In the genomic region with DNA sequence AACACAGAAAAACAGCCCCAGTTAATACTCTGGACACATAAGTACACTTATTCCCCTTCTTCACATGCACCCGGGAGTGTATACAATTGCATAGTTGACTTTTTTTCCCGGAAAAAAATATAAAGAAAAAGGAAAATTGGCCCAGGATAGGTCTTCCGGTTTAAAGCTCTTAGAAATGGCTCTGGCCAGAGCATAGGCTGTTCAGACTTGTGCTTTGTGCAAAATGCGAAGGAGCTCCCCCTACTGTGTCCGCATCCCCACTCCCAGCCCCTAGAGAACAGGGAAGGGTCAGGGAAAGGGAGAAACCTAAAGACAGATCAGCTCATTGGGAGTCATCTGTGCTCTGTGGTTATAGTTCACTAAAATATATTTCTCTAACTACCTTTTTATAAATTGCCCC, we compare ENCODE assay signal across 9 cellular contexts. TPM values are rescaled to one million over a fixed set of nuclear protein-coding genes. Genes with fewer than 3 reads are reported as not detected.
DNase-seq lines count a peak whose midpoint lies in the region; ATAC-seq and TF ChIP-seq lines count a peak whose summit lies in the region.
"Had no signal": no experiment of that assay in that cellular context is flagged by ENCODE, and none has a peak within 500 bp of the region (broad histone marks: within the 10 kb centered on the region; RNA-seq: fewer than 3 reads in every experiment).

No MANE protein-coding gene starts in this region.

- in situ Hi-C loops in HAP-1 (cut with MboI; ENCODE audit: low sequenced_read_pairs) = no loop called here

- no peaks in the 10 kb centered on the region for H3K79me2 ChIP-seq in smooth muscle cell (ENCODE audit: low read depth)

- H3K4me2 ChIP-seq in smooth muscle cell = no peak overlapping the region

- H2AFZ ChIP-seq in smooth muscle cell (ENCODE audit: low read depth) = no peak overlapping the region

- peaks cover 13% of the 10 kb centered on the region for H3K36me3 ChIP-seq in HAP-1 (replicated peaks)
- peaks cover 21% of the 10 kb centered on the region for H3K36me3 ChIP-seq in cardiac muscle cell
- no peaks in the 10 kb centered on the region for H3K36me3 ChIP-seq in smooth muscle cell (ENCODE audit: low read depth)

- 61% methylated on average over 5 of the region's 5 CpGs for WGBS in smooth muscle cell (ENCODE audit: low lambda C conversion rate)

- H4K20me1 ChIP-seq in smooth muscle cell (ENCODE audit: low read depth) = no peaks in the 10 kb centered on the region

- peak; percentile 56 for TF ChIP-seq CTCF in cardiac muscle cell (IDR thresholded peaks at IDR 0.05; ENCODE audit: low read depth, low read length)
- TF ChIP-seq CTCF in smooth muscle cell (IDR thresholded peaks at IDR 0.05; ENCODE audit: borderline replicate concordance, insufficient read depth, poor library complexity, severe bottlenecking) = no peak

- peak; percentile 22 to 56 for DNase-seq in HAP-1 (ENCODE audit: low spot score in 2 of 2)
- peak; percentile 62 to 72 for DNase-seq in cardiac muscle cell (ENCODE audit: low read depth in 1 of 2, low spot score in 1 of 2)
- no peak for DNase-seq in smooth muscle cell (lab: John Stamatoyannopoulos, UW; ENCODE audit: unreplicated experiment)
- DNase-seq in RPMI8226 = no peak
- no peak for DNase-seq in NOMO-1 treated with DMSO at 0.1 percent for 48 hours (lab: John Stamatoyannopoulos, UW; ENCODE audit: unreplicated experiment)

- no peaks in the 10 kb centered on the region for H3K9me3 ChIP-seq in HAP-1
- H3K9me3 ChIP-seq in cardiac muscle cell (ENCODE audit: low read depth) = no peaks in the 10 kb centered on the region
- no peaks in the 10 kb centered on the region for H3K9me3 ChIP-seq in smooth muscle cell (replicated peaks; ENCODE audit: low read depth)
- H3K9me3 ChIP-seq: SJSA1 had no signal

- H3F3A ChIP-seq in smooth muscle cell (ENCODE audit: low read depth) = peaks cover 30% of the 10 kb centered on the region

- H3K4me1 ChIP-seq in HAP-1 (peaks cover 14% of the 10 kb centered on the region), cardiac muscle cell (ENCODE audit: low read depth) (peaks cover 15% of the 10 kb centered on the region), smooth muscle cell (ENCODE audit: low read depth) (peaks cover 8% of the 10 kb centered on the region)

- H3K27ac ChIP-seq in cardiac muscle cell (peak overlapping the region; percentile 65), smooth muscle cell (ENCODE audit: low read depth) (peak overlapping the region; percentile 16)
- H3K27ac ChIP-seq: SJSA1 had no signal

- H3K9ac ChIP-seq in smooth muscle cell (ENCODE audit: low read depth) = no peak overlapping the region

- H3K27me3 ChIP-seq in HAP-1 (ENCODE audit: low read depth) (no peaks in the 10 kb centered on the region), cardiac muscle cell (no peaks in the 10 kb centered on the region), smooth muscle cell (ENCODE audit: low read depth) (no peaks in the 10 kb centered on the region)
- H3K27me3 ChIP-seq: SJSA1 had no signal

- ATAC-seq in SK-N-SH treated with all-trans-retinoic acid at 6 μM for 48 hours = peak; percentile 48
- no peak for ATAC-seq in HG03095 (IDR thresholded peaks at IDR 0.05; ENCODE audit: unreplicated experiment)
- ATAC-seq in GM19328 (IDR thresholded peaks at IDR 0.05; ENCODE audit: unreplicated experiment) = no peak

- H3K4me3 ChIP-seq in HAP-1 (no peak overlapping the region), cardiac muscle cell (no peak overlapping the region), smooth muscle cell (no peak overlapping the region)
- H3K4me3 ChIP-seq: SJSA1 had no signal

TF ChIP-seq in SK-N-SH treated with all-trans-retinoic acid at 6 μM for 48 hours, 23 proteins besides CTCF, POLR2A, EP300 and RAD21 (continues in another document):
- TF ChIP-seq TCF4 (CRISPR knock-in tag; IDR thresholded peaks at IDR 0.05; ENCODE audit: borderline replicate concordance) = no peak
- TF ChIP-seq, protein P1, sequence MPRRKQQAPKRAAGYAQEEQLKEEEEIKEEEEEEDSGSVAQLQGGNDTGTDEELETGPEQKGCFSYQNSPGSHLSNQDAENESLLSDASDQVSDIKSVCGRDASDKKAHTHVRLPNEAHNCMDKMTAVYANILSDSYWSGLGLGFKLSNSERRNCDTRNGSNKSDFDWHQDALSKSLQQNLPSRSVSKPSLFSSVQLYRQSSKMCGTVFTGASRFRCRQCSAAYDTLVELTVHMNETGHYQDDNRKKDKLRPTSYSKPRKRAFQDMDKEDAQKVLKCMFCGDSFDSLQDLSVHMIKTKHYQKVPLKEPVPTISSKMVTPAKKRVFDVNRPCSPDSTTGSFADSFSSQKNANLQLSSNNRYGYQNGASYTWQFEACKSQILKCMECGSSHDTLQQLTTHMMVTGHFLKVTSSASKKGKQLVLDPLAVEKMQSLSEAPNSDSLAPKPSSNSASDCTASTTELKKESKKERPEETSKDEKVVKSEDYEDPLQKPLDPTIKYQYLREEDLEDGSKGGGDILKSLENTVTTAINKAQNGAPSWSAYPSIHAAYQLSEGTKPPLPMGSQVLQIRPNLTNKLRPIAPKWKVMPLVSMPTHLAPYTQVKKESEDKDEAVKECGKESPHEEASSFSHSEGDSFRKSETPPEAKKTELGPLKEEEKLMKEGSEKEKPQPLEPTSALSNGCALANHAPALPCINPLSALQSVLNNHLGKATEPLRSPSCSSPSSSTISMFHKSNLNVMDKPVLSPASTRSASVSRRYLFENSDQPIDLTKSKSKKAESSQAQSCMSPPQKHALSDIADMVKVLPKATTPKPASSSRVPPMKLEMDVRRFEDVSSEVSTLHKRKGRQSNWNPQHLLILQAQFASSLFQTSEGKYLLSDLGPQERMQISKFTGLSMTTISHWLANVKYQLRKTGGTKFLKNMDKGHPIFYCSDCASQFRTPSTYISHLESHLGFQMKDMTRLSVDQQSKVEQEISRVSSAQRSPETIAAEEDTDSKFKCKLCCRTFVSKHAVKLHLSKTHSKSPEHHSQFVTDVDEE (CRISPR knock-in tag; IDR thresholded peaks at IDR 0.05) = no peak
- TF ChIP-seq ZFP3 (CRISPR knock-in tag; IDR thresholded peaks at IDR 0.05) = no peak
- TF ChIP-seq ZFP30 (CRISPR knock-in tag; IDR thresholded peaks at IDR 0.05) = no peak
- no peak for TF ChIP-seq ZNF70 (CRISPR knock-in tag; IDR thresholded peaks at IDR 0.05)
- no peak for TF ChIP-seq BACH2 (CRISPR knock-in tag; IDR thresholded peaks at IDR 0.05; ENCODE audit: borderline replicate concordance)
- no peak for TF ChIP-seq OSR1 (CRISPR knock-in tag; IDR thresholded peaks at IDR 0.05)
- TF ChIP-seq ARNTL (CRISPR knock-in tag; IDR thresholded peaks at IDR 0.05; ENCODE audit: borderline replicate concordance, low read depth) = no peak
- no peak for TF ChIP-seq SNAI2 (CRISPR knock-in tag; IDR thresholded peaks at IDR 0.05)
- TF ChIP-seq ZNF8 (CRISPR knock-in tag; IDR thresholded peaks at IDR 0.05) = no peak
- TF ChIP-seq, protein P2, sequence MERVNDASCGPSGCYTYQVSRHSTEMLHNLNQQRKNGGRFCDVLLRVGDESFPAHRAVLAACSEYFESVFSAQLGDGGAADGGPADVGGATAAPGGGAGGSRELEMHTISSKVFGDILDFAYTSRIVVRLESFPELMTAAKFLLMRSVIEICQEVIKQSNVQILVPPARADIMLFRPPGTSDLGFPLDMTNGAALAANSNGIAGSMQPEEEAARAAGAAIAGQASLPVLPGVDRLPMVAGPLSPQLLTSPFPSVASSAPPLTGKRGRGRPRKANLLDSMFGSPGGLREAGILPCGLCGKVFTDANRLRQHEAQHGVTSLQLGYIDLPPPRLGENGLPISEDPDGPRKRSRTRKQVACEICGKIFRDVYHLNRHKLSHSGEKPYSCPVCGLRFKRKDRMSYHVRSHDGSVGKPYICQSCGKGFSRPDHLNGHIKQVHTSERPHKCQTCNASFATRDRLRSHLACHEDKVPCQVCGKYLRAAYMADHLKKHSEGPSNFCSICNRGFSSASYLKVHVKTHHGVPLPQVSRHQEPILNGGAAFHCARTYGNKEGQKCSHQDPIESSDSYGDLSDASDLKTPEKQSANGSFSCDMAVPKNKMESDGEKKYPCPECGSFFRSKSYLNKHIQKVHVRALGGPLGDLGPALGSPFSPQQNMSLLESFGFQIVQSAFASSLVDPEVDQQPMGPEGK (CRISPR knock-in tag; IDR thresholded peaks at IDR 0.05; ENCODE audit: borderline replicate concordance) = no peak
- TF ChIP-seq, protein P3, sequence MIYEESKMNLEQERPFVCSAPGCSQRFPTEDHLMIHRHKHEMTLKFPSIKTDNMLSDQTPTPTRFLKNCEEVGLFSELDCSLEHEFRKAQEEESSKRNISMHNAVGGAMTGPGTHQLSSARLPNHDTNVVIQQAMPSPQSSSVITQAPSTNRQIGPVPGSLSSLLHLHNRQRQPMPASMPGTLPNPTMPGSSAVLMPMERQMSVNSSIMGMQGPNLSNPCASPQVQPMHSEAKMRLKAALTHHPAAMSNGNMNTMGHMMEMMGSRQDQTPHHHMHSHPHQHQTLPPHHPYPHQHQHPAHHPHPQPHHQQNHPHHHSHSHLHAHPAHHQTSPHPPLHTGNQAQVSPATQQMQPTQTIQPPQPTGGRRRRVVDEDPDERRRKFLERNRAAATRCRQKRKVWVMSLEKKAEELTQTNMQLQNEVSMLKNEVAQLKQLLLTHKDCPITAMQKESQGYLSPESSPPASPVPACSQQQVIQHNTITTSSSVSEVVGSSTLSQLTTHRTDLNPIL (CRISPR knock-in tag; IDR thresholded peaks at IDR 0.05; ENCODE audit: low read depth) = no peak
- no peak for TF ChIP-seq ISL1 (CRISPR knock-in tag; IDR thresholded peaks at IDR 0.05)
- TF ChIP-seq GLIS3 (CRISPR knock-in tag; IDR thresholded peaks at IDR 0.05) = no peak
- no peak for TF ChIP-seq ESRRG (CRISPR knock-in tag; IDR thresholded peaks at IDR 0.05)
- TF ChIP-seq TOX (CRISPR knock-in tag; IDR thresholded peaks at IDR 0.05; ENCODE audit: borderline replicate concordance) = no peak

RNA-seq across cellular contexts. Expression of a gene that starts 5.5 kb away (rescaled TPM):
- total RNA-seq in cardiac muscle cell = 1.0 and 1.3 TPM in 2 replicates
- polyA plus RNA-seq in cardiac muscle cell = 0.56 and 2.3 TPM in 2 replicates
- 19.4 and 23.5 TPM in 2 replicates for total RNA-seq in smooth muscle cell
- 17.2 and 18.2 TPM in 2 replicates for polyA plus RNA-seq in smooth muscle cell

RNA-seq across cellular contexts. Expression of a gene that starts 14.6 kb away (rescaled TPM):
- total RNA-seq in cardiac muscle cell = 18.1 and 19.1 TPM in 2 replicates
- polyA plus RNA-seq in cardiac muscle cell = 74.9 and 75.8 TPM in 2 replicates
- 27.3 and 32.8 TPM in 2 replicates for total RNA-seq in smooth muscle cell
- 72.9 and 75.3 TPM in 2 replicates for polyA plus RNA-seq in smooth muscle cell

RNA-seq across cellular contexts. Expression of a gene that starts 24.6 kb away (rescaled TPM):
- total RNA-seq in cardiac muscle cell (19.2 and 21.9 TPM in 2 replicates), smooth muscle cell (9.8 and 14.6 TPM in 2 replicates)
- polyA plus RNA-seq in cardiac muscle cell (20.0 and 23.3 TPM in 2 replicates), smooth muscle cell (10.5 and 14.0 TPM in 2 replicates)

RNA-seq across cellular contexts. Expression of a gene that starts 42.8 kb away (rescaled TPM):
- total RNA-seq in cardiac muscle cell (26.2 and 46.0 TPM in 2 replicates), smooth muscle cell (14.3 and 21.3 TPM in 2 replicates)
- polyA plus RNA-seq in cardiac muscle cell (32.5 and 34.0 TPM in 2 replicates), smooth muscle cell (25.7 and 27.4 TPM in 2 replicates)

Comparison
In these comparisons a context has a peak if more than half of its experiments do, and no peak if none do; other contexts are left out.
1. DNase-seq: peak in HAP-1 (2 of 2) and cardiac muscle cell (2 of 2); none in smooth muscle cell (single experiment), RPMI8226 (single experiment) and NOMO-1 treated with DMSO at 0.1 percent for 48 hours (single experiment).